ENCODE assay signal across 10 cellular contexts in genomic region chr10:46396441-46397279, GRCh38. TPM values are rescaled to one million over a fixed set of nuclear protein-coding genes. Genes with fewer than 3 reads are reported as not detected.
DNase-seq lines count a peak whose midpoint lies in the region; ATAC-seq and TF ChIP-seq lines count a peak whose summit lies in the region.
"Not testable (repeated sequence)": the region's sequence is repeated elsewhere in the genome, so short reads cannot be mapped to it uniquely, and the experiment has no call there.
"Had no signal": no experiment of that assay in that cellular context is flagged by ENCODE, and none has a peak within 500 bp of the region (broad histone marks: within the 10 kb centered on the region; RNA-seq: fewer than 3 reads in every experiment).

No MANE protein-coding gene starts in this region.

- H3K27ac Mint-ChIP-seq in osteocyte (ENCODE audit: unreplicated experiment): peak overlapping the region; percentile 62

- peak overlapping the region; percentile 23; the same call in 1 of the 2 replicates for H3K27ac ChIP-seq in Panc1 (ENCODE audit: low read length)
- not testable (repeated sequence) for H3K27ac ChIP-seq in body of pancreas

- TF ChIP-seq POLR2A in body of pancreas (IDR thresholded peaks at IDR 0.05): not testable (repeated sequence)

- H3K4me1 ChIP-seq in Panc1 (ENCODE audit: control insufficient read depth, insufficient read depth, low read length); body of pancreas: not testable (repeated sequence)

- not testable (repeated sequence) for H3K9me3 ChIP-seq in Panc1 (ENCODE audit: control insufficient read depth, insufficient read depth, low read depth, low read length); body of pancreas

- H3K27me3 ChIP-seq in Panc1 (ENCODE audit: control insufficient read depth, insufficient read depth, low read length); body of pancreas: not testable (repeated sequence)

- TF ChIP-seq CTCF in Panc1 (IDR thresholded peaks at IDR 0.05); body of pancreas (IDR thresholded peaks at IDR 0.05); fibroblast of pulmonary artery (IDR thresholded peaks at IDR 0.05; ENCODE audit: low read length, missing control alignments); osteocyte (IDR thresholded peaks at IDR 0.05): not testable (repeated sequence)

- in situ Hi-C loops in Panc1 (cut with HindIII; ENCODE audit: low pct_unique_long_range_greater_than_20kb, low sequenced_read_pairs): not testable (repeated sequence)

- not testable (repeated sequence) for H3K36me3 ChIP-seq in Panc1 (ENCODE audit: control insufficient read depth, insufficient read depth, low read length); body of pancreas (replicated peaks in 1 of 2; ENCODE audit: insufficient read depth in 1 of 2, low read depth in 2 of 2)

- not testable (repeated sequence) for H3K27me3 Mint-ChIP-seq in osteocyte (ENCODE audit: unreplicated experiment)

- BruUV-seq in Panc1 (replicated peaks; lab: Mats Ljungman, UMichigan): not testable (repeated sequence)

- 78 to 86% methylated on average over 4 to 6 of the region's 8 CpGs for WGBS in body of pancreas, 2 donors

- not testable (repeated sequence) for H3K4me3 Mint-ChIP-seq in osteocyte (ENCODE audit: unreplicated experiment)

- H3K9me3 Mint-ChIP-seq in osteocyte (ENCODE audit: unreplicated experiment): not testable (repeated sequence)

- intact Hi-C loops in Panc1 (cut with micrococcal nuclease; ENCODE audit: unreplicated experiment); body of pancreas (cut with DNase I): not testable (repeated sequence)

- POLR2A ChIA-PET in Panc1 (lab: Charles Lee): not testable (repeated sequence)

- CTCF ChIA-PET in Panc1 (lab: Charles Lee): not testable (repeated sequence)

- H3K4me1 Mint-ChIP-seq in osteocyte (ENCODE audit: unreplicated experiment): peaks cover 13% of the 10 kb centered on the region

- peak; percentile 88 for DNase-seq in ELF-1 (ENCODE audit: low read depth, low spot score)
- peak; percentile 33 for DNase-seq in HK-2 (ENCODE audit: unreplicated experiment)
- not testable (repeated sequence) for DNase-seq in Panc1 (ENCODE audit: low read depth, low spot score); body of pancreas; osteocyte (ENCODE audit: extremely low spot score, unreplicated experiment)
- DNase-seq in fibroblast of pulmonary artery (ENCODE audit: low read depth): peak; percentile 42
- peak; percentile 36 for DNase-seq in kidney glomerular epithelial cell (lab: John Stamatoyannopoulos, UW)

- H3K4me3 ChIP-seq in Panc1 (ENCODE audit: low read depth in 2 of 2, low read length in 2 of 2); body of pancreas; fibroblast of pulmonary artery (replicated peaks; ENCODE audit: low read depth, low read length): not testable (repeated sequence)

- not testable (repeated sequence) for H3K36me3 Mint-ChIP-seq in osteocyte (ENCODE audit: unreplicated experiment)

- peak; percentile 86 for ATAC-seq in Panc1
- peak; percentile 70 for ATAC-seq in body of pancreas

RNA-seq across cellular contexts. Expression of gene ANXA8L1, which starts 21.1 kb away (rescaled TPM):
- total RNA-seq in Panc1 (2021; ENCODE audit: unreplicated experiment) (0.26 TPM), body of pancreas (not detected), osteocyte (not detected in 2 replicates)
- not detected for polyA plus RNA-seq in Panc1 (2012; ENCODE audit: insufficient read length)
- total RNA-seq: CD8-positive, alpha-beta T cell; naive thymus-derived CD8-positive, alpha-beta T cell; renal cortical epithelial cell had no signal
- polyA plus RNA-seq: naive thymus-derived CD8-positive, alpha-beta T cell had no signal
